In the genomic region with DNA sequence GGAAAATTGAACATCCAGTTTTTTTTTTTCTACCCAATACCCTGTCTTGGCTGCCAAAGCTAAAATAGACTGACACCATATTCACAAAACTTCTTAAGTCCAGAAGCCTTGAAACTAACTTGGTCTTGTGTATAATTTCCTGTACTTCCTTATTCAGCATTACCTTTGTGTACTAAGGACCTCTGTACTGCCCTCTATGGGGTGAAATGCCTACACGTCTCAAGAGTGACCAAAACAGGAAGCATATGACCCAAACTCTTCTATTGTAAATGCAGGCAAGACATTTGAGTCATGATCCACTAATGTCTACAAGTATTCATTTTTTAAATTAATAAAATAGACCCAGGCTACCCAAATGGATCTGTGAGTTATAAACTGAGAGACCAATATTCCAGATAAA, we compare ENCODE assay signal across 9 cellular contexts. TPM values are rescaled to one million over a fixed set of nuclear protein-coding genes. Genes with fewer than 3 reads are reported as not detected.
DNase-seq lines count a peak whose midpoint lies in the region; ATAC-seq and TF ChIP-seq lines count a peak whose summit lies in the region.
"Had no signal": no experiment of that assay in that cellular context is flagged by ENCODE, and none has a peak within 500 bp of the region (broad histone marks: within the 10 kb centered on the region; RNA-seq: fewer than 3 reads in every experiment).

No MANE protein-coding gene starts in this region.

- H3K9ac ChIP-seq in SU-DHL-6 (ENCODE audit: low read length) = no peak overlapping the region

- no peaks in the 10 kb centered on the region for H3K36me3 ChIP-seq in SU-DHL-6 (ENCODE audit: low read length)
- no peaks in the 10 kb centered on the region for H3K36me3 ChIP-seq in left lung
- H3K36me3 ChIP-seq in transverse colon = no peaks in the 10 kb centered on the region

- H3K4me2 ChIP-seq in SU-DHL-6 (ENCODE audit: low read depth, low read length, poor library complexity, severe bottlenecking) = no peak overlapping the region

- no peak for TF ChIP-seq EP300 in transverse colon (IDR thresholded peaks at IDR 0.05; ENCODE audit: low read depth)

- H2AFZ ChIP-seq in SU-DHL-6 (ENCODE audit: low read depth, low read length, severe bottlenecking) = no peak overlapping the region

- H3K9me2 ChIP-seq in SU-DHL-6 (replicated peaks; ENCODE audit: insufficient read depth, low read length) = no peaks in the 10 kb centered on the region

- H3K79me2 ChIP-seq in SU-DHL-6 (ENCODE audit: insufficient read depth, low read length) = no peaks in the 10 kb centered on the region

- H3K9me3 Mint-ChIP-seq in activated T-cell treated with anti-CD3 and anti-CD28 coated beads, Interleukin-2, amount 50 U/mL, for 4 hours = peaks cover 3% of the 10 kb centered on the region

- no peak overlapping the region for H3K4me3 ChIP-seq in SU-DHL-6 (ENCODE audit: insufficient read depth, low read length, poor library complexity, severe bottlenecking)
- H3K4me3 ChIP-seq in left lung = no peak overlapping the region
- H3K4me3 ChIP-seq in transverse colon = no peak overlapping the region

- H3K36me3 Mint-ChIP-seq in activated T-cell treated with anti-CD3 and anti-CD28 coated beads, Interleukin-2, amount 50 U/mL, for 4 hours (ENCODE audit: insufficient read depth) = no peaks in the 10 kb centered on the region

- peak; percentile 53 for TF ChIP-seq CTCF in SU-DHL-6 (IDR thresholded peaks at IDR 0.05; ENCODE audit: insufficient read depth, low read length, poor library complexity, severe bottlenecking)
- TF ChIP-seq CTCF in left lung (IDR thresholded peaks at IDR 0.05) = no peak
- TF ChIP-seq CTCF in transverse colon (IDR thresholded peaks at IDR 0.05) = peak in 2 of 5 experiments; percentile 0 to 31

- H4K20me1 ChIP-seq in SU-DHL-6 (ENCODE audit: low read depth, low read length) = no peaks in the 10 kb centered on the region

- intact Hi-C loops in left lung (cut with DNase I) = no loop called here
- intact Hi-C loops in transverse colon (cut with DNase I; ENCODE audit: low total_unique reads) = no loop called here

- no peaks in the 10 kb centered on the region for H3K4me1 Mint-ChIP-seq in activated T-cell treated with anti-CD3 and anti-CD28 coated beads, Interleukin-2, amount 50 U/mL, for 4 hours (ENCODE audit: low read depth)

- H3K9me3 ChIP-seq in SU-DHL-6 (ENCODE audit: insufficient read depth, low read length) = no peaks in the 10 kb centered on the region
- H3K9me3 ChIP-seq in left lung = no peaks in the 10 kb centered on the region
- no peaks in the 10 kb centered on the region for H3K9me3 ChIP-seq in transverse colon

- H3K4me1 ChIP-seq in left lung = no peaks in the 10 kb centered on the region
- H3K4me1 ChIP-seq in transverse colon = no peaks in the 10 kb centered on the region

- H3K27ac ChIP-seq in SU-DHL-6 (ENCODE audit: low read depth, low read length) (no peak overlapping the region), left lung (no peak overlapping the region), transverse colon (no peak overlapping the region)

- no peaks in the 10 kb centered on the region for H3F3A ChIP-seq in SU-DHL-6 (ENCODE audit: insufficient read depth)

- no peaks in the 10 kb centered on the region for H3K27me3 Mint-ChIP-seq in activated T-cell treated with anti-CD3 and anti-CD28 coated beads, Interleukin-2, amount 50 U/mL, for 4 hours (ENCODE audit: low read depth)

- H3K27me3 ChIP-seq in SU-DHL-6 (ENCODE audit: low read length) (no peaks in the 10 kb centered on the region), left lung (no peaks in the 10 kb centered on the region), transverse colon (no peaks in the 10 kb centered on the region)

- DNase-seq in DMS 273 (lab: John Stamatoyannopoulos, UW; ENCODE audit: unreplicated experiment) (peak; percentile 36), DMS 273 treated with DMSO at 0.1 percent for 48 hours (lab: John Stamatoyannopoulos, UW) (no peak), left lung (no peak), transverse colon (no peak)
- DNase-seq in activated T-cell treated with anti-CD3 and anti-CD28 coated beads, Interleukin-2, amount 50 U/mL, for 4 hours = no peak

- in situ Hi-C loops in transverse colon (cut with MboI; ENCODE audit: low pct_ligation_motif_present in 1 of 4, low pct_unique_long_range_greater_than_20kb in 1 of 4, low sequenced_read_pairs in 3 of 4) = no loop called here

- no peak for TF ChIP-seq POLR2A in transverse colon (IDR thresholded peaks at IDR 0.05)

- ATAC-seq in HG03354 (IDR thresholded peaks at IDR 0.05; ENCODE audit: poor library complexity, severe bottlenecking, unreplicated experiment) (peak; percentile 86), left lung (peak; percentile 68), HG03442 (IDR thresholded peaks at IDR 0.05; ENCODE audit: unreplicated experiment) (no peak)
- no peak for ATAC-seq in activated T-cell treated with anti-CD3 and anti-CD28 coated beads, Interleukin-2, amount 50 U/mL, for 4 hours

- WGBS in transverse colon (ENCODE audit: low coverage in 1 of 2), 2 donors = 17 to 19% methylated on average over 1 of the region's 1 CpG

- no peak overlapping the region for H3K4me3 Mint-ChIP-seq in activated T-cell treated with anti-CD3 and anti-CD28 coated beads, Interleukin-2, amount 50 U/mL, for 4 hours

RNA-seq across cellular contexts. Expression of gene HMGCLL1, which starts 50.4 kb away (rescaled TPM):
- total RNA-seq in left lung (1 to 10 TPM; 4.2 to 4.5 TPM), transverse colon (under 1 TPM in 2 of 4 donors, not detected in 2; 0.55 to 0.64 TPM)
- total RNA-seq in activated T-cell treated with anti-CD3 and anti-CD28 coated beads, Interleukin-2, amount 50 U/mL, for 4 hours = not detected
- total RNA-seq: activated CD8-positive, alpha-beta memory T cell treated with anti-CD3 and anti-CD28 coated beads for 36 hours had no signal

Comparison
In these comparisons a context has a peak if more than half of its experiments do, and no peak if none do; other contexts are left out.
1. ATAC-seq: peak in HG03354 (single experiment) and left lung (single experiment); none in HG03442 (single experiment) and activated T-cell treated with anti-CD3 and anti-CD28 coated beads, Interleukin-2, amount 50 U/mL, for 4 hours (0 of 2).